In genomic region chr15:77480859-77481258, GRCh38 we compare ENCODE assay signal across 18 cellular contexts.
"Had no signal": no experiment of that assay in that cellular context is flagged by ENCODE, and none has a peak within 500 bp of the region (broad histone marks: within the 10 kb centered on the region; RNA-seq: fewer than 3 reads in every experiment).

No MANE protein-coding gene starts in this region.

- H3K27me3 ChIP-seq: body of pancreas, colonic mucosa, neural progenitor cell, stomach, vagina had no signal

- DNase-seq: activated CD4-positive, alpha-beta T cell treated with anti-CD3 and anti-CD28 coated beads, Interleukin-2, amount 50 U/mL, for 4 hours; activated effector memory CD4-positive, alpha-beta T cell treated with anti-CD3 and anti-CD28 coated beads, Interleukin-2, amount 50 U/mL, for 16 hours; activated naive CD4-positive, alpha-beta T cell treated with anti-CD3 and anti-CD28 coated beads, Interleukin-2, amount 50 U/mL, for 16 hours; activated T-cell treated with anti-CD3 and anti-CD28 coated beads, Interleukin-2, amount 50 U/mL, for 72 hours; amygdala; body of pancreas; colonic mucosa; hippocampal formation; stimulated activated CD4-positive, alpha-beta T cell treated with anti-CD3 and anti-CD28 coated beads, Interleukin-4, amount 100 ng/mL, for 24 hours; stomach; SW 1271; T-helper 2 cell; trophoblast cell; WERI-Rb-1 had no signal

- H3K4me3 ChIP-seq: body of pancreas, colonic mucosa, neural progenitor cell, stomach, vagina had no signal

- H3K4me1 Mint-ChIP-seq: central memory CD8-positive, alpha-beta T cell had no signal

- H2AFZ ChIP-seq: neural progenitor cell had no signal

- H3K4me3 Mint-ChIP-seq: activated T-cell treated with anti-CD3 and anti-CD28 coated beads, Interleukin-2, amount 50 U/mL, for 72 hours; central memory CD8-positive, alpha-beta T cell; neural progenitor cell; stimulated activated effector memory CD8-positive, alpha-beta T cell treated with anti-CD3 and anti-CD28 coated beads, Interleukin-12 subunit alpha, Interleukin-12 subunit beta, amount 100 ng/mL, for 72 hours had no signal

- H3K27ac Mint-ChIP-seq: activated T-cell treated with anti-CD3 and anti-CD28 coated beads, Interleukin-2, amount 50 U/mL, for 72 hours; neural progenitor cell; stimulated activated effector memory CD8-positive, alpha-beta T cell treated with anti-CD3 and anti-CD28 coated beads, Interleukin-12 subunit alpha, Interleukin-12 subunit beta, amount 100 ng/mL, for 72 hours had no signal

- H3K4me2 ChIP-seq: neural progenitor cell had no signal

- H3K9me3 Mint-ChIP-seq: activated T-cell treated with anti-CD3 and anti-CD28 coated beads, Interleukin-2, amount 50 U/mL, for 72 hours; central memory CD8-positive, alpha-beta T cell; neural progenitor cell; stimulated activated effector memory CD8-positive, alpha-beta T cell treated with anti-CD3 and anti-CD28 coated beads, Interleukin-12 subunit alpha, Interleukin-12 subunit beta, amount 100 ng/mL, for 72 hours had no signal

- H3K9ac ChIP-seq: neural progenitor cell had no signal

- H3K27ac ChIP-seq: body of pancreas, colonic mucosa, neural progenitor cell, stomach, WERI-Rb-1 had no signal

- H3K9me3 ChIP-seq: body of pancreas, colonic mucosa, stomach, vagina had no signal

- H3K4me1 ChIP-seq: colonic mucosa had no signal

- H3K27me3 Mint-ChIP-seq: central memory CD8-positive, alpha-beta T cell had no signal
